In the genomic region with DNA sequence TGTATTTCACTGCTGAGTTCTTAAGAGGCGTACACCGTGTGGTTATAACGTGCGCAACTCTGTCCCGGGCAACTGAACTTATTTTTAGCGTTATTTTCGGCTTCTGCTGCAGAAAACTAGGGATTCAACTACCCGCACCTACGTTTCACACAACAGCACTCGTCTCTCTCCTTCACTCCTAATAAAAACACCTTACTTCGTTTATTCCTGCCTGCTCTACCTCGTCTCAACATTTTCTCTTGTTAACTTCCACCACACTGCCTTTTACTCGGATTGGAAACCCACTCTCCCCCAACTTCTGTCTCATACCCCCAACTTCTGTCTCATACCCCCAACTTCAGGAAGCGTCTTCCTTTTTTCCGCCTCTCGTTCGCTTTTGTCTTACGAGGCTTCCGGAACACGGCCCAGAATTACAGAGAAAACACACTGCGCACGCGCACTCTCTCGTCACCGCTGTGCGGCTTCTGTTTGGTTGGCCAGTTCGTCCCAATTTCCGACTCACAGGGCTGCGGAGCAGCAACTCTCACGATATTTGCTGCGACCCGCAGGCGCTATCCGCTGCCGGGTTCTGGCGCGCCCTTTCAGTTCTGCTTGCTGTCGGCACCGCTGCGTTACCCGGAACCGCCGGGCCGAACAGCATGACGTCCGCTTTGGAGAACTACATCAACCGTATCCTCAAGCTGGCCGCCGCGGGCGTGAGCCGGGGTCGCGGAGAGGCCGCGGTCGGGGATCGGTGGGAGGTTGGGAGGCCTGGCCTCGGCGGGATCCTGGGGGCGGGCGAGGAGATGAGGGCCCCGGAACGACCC, we compare ENCODE assay signal across 8 cellular contexts. TPM values are rescaled to one million over a fixed set of nuclear protein-coding genes. Genes with fewer than 3 reads are reported as not detected.
DNase-seq lines count a peak whose midpoint lies in the region; ATAC-seq, FAIRE-seq and TF ChIP-seq lines count a peak whose summit lies in the region.

LSM8 (plus strand) TSS at position 579 of the 806 bp plus-strand sequence; CDS start at position 639, 60 bp downstream.

- no peaks in the 10 kb centered on the region for H3K9me3 ChIP-seq in Loucy (ENCODE audit: insufficient read depth, low read depth, low read length)

- TF ChIP-seq POLR2A in H54 (IDR thresholded peaks at IDR 0.05; ENCODE audit: low read depth, low read length) = peak; percentile 87
- peak; percentile 80 for TF ChIP-seq POLR2A in Raji (IDR thresholded peaks at IDR 0.05; ENCODE audit: insufficient read depth, low read depth, low read length)

- H3K4me3 ChIP-seq in Loucy (ENCODE audit: low read length, poor library complexity, severe bottlenecking) = peak within 1 kb of the TSS; percentile 96
- peak within 1 kb of the TSS; percentile 79 for H3K4me3 ChIP-seq in fibroblast of mammary gland (ENCODE audit: control insufficient read depth, low read depth, low read length)

- peak; percentile 96 to 97 for ATAC-seq in naive thymus-derived CD8-positive, alpha-beta T cell

- no peaks in the 10 kb centered on the region for H3F3A ChIP-seq in Loucy (ENCODE audit: low read depth)

- H3K9ac ChIP-seq in Loucy (ENCODE audit: low read depth, low read length, poor library complexity, severe bottlenecking) = peak within 1 kb of the TSS; percentile 97

- H3K9me2 ChIP-seq in Loucy (replicated peaks; ENCODE audit: low read depth, low read length) = no peaks in the 10 kb centered on the region

- no peaks in the 10 kb centered on the region for H3K27me3 ChIP-seq in Loucy (ENCODE audit: insufficient read depth, low read length, poor library complexity, severe bottlenecking)

- H3K36me3 ChIP-seq in Loucy (ENCODE audit: insufficient read depth, low read length) = peaks cover 13% of the 10 kb centered on the region

- POLR2A ChIA-PET in naive thymus-derived CD8-positive, alpha-beta T cell (lab: Charles Lee) = interaction anchor here (1.4 kb wide), 1 partner anchor 31 kb away, joined by 8 read pairs; no protein-coding TSS in a partner anchor

- peaks cover 0 to 4% (median 0%) of the 10 kb centered on the region in 9 donors for H3K9me3 Mint-ChIP-seq in naive thymus-derived CD8-positive, alpha-beta T cell

- peak; percentile 98 for FAIRE-seq in H54 (lab: Jason Lieb, UNC)

- peak; percentile 97 for DNase-seq in EL
- peak; percentile 75 for DNase-seq in H54 (ENCODE audit: insufficient read length, low spot score)
- peak; percentile 95 for DNase-seq in activated T-helper 9 cell treated with anti-CD3 and anti-CD28 coated beads, Interleukin-2, amount 50 U/mL, for 16 hours (ENCODE audit: low read depth)
- peak; percentile 98 for DNase-seq in fibroblast of mammary gland (ENCODE audit: low read depth)
- DNase-seq in naive thymus-derived CD8-positive, alpha-beta T cell = peak; percentile 90 to 99 (median 97)
- peak; percentile 87 to 97 (median 96) for DNase-seq in stimulated activated naive CD4-positive, alpha-beta T cell (lab: John Stamatoyannopoulos, UW)

- peaks cover 63% of the 10 kb centered on the region for H3K79me2 ChIP-seq in Loucy (ENCODE audit: insufficient read depth, low read length)

- TF ChIP-seq CTCF in Loucy (conservative IDR thresholded peaks at IDR 0.05; ENCODE audit: low read length) (no peak), fibroblast of mammary gland (conservative IDR thresholded peaks at IDR 0.05; ENCODE audit: control insufficient read depth, insufficient read depth, low read depth, low read length) (no peak)

- H3K4me1 Mint-ChIP-seq in naive thymus-derived CD8-positive, alpha-beta T cell = peaks cover 11 to 55% (median 42%) of the 10 kb centered on the region in 4 donors

- H3K27me3 Mint-ChIP-seq in naive thymus-derived CD8-positive, alpha-beta T cell = peaks cover 0 to 2% (median 0%) of the 10 kb centered on the region in 5 donors

- H3K4me3 Mint-ChIP-seq in naive thymus-derived CD8-positive, alpha-beta T cell = peak within 1 kb of the TSS; percentile 86 to 100 (median 96)

- H2AFZ ChIP-seq in Loucy (ENCODE audit: low read length) = peak within 1 kb of the TSS; percentile 90

- H3K4me1 ChIP-seq in Loucy (ENCODE audit: insufficient read depth, low read length, poor library complexity, severe bottlenecking) = peaks cover 29% of the 10 kb centered on the region

- H3K36me3 Mint-ChIP-seq in naive thymus-derived CD8-positive, alpha-beta T cell = peaks cover 0 to 26% (median 8%) of the 10 kb centered on the region in 3 donors

- peak within 1 kb of the TSS; percentile 85 for H3K4me2 ChIP-seq in Loucy (ENCODE audit: low read depth, low read length, poor library complexity, severe bottlenecking)

- H4K20me1 ChIP-seq in Loucy (ENCODE audit: insufficient read depth, low read length, poor library complexity, severe bottlenecking) = peaks cover 46% of the 10 kb centered on the region

- H3K27ac Mint-ChIP-seq in naive thymus-derived CD8-positive, alpha-beta T cell = peak within 1 kb of the TSS; percentile 97 to 100 (median 99)

RNA-seq across cellular contexts. Expression of gene LSM8, which starts in this region (rescaled TPM):
- 10 to 100 TPM; 63.5 to 63.9 TPM for total RNA-seq in naive thymus-derived CD8-positive, alpha-beta T cell
- polyA plus RNA-seq in naive thymus-derived CD8-positive, alpha-beta T cell = 10 to 100 TPM; 41.0 to 47.3 (median 45.3) TPM

Comparison
In these comparisons a context has a peak if more than half of its experiments do, and no peak if none do; other contexts are left out.
1. Peak in every context shown above with its lines: DNase-seq, ATAC-seq and H3K4me3 ChIP-seq.